ENCODE assay signal across 26 cellular contexts in genomic region chr7:86647340-86648094, GRCh38. TPM values are rescaled to one million over a fixed set of nuclear protein-coding genes. Genes with fewer than 3 reads are reported as not detected.
"Had no signal": no experiment of that assay in that cellular context is flagged by ENCODE, and none has a peak within 500 bp of the region (broad histone marks: within the 10 kb centered on the region; RNA-seq: fewer than 3 reads in every experiment).

No MANE protein-coding gene starts in this region.

- H3K27ac Mint-ChIP-seq: activated B cell treated with CpG ODN at 0.5 μM for 24 hours; activated CD4-positive, alpha-beta memory T cell treated with anti-CD3 and anti-CD28 coated beads for 36 hours; activated naive CD8-positive, alpha-beta T cell treated with anti-CD3 and anti-CD28 coated beads for 36 hours; dendritic cell treated with granulocyte-macrophage colony-stimulating factor and Interleukin-4, amounts not matched to agents 40 ng/mL and 50 ng/mL, for 4 days; stimulated activated naive CD8-positive, alpha-beta T cell treated with anti-CD3 and anti-CD28 coated beads, Interleukin-15, amount 100 ng/mL, for 72 hours had no signal

- H3K9me3 Mint-ChIP-seq: activated B cell treated with CpG ODN at 0.5 μM for 24 hours; activated CD4-positive, alpha-beta memory T cell treated with anti-CD3 and anti-CD28 coated beads for 36 hours; activated naive CD8-positive, alpha-beta T cell treated with anti-CD3 and anti-CD28 coated beads for 36 hours; dendritic cell treated with granulocyte-macrophage colony-stimulating factor and Interleukin-4, amounts not matched to agents 40 ng/mL and 50 ng/mL, for 4 days; stimulated activated naive CD8-positive, alpha-beta T cell treated with anti-CD3 and anti-CD28 coated beads, Interleukin-15, amount 100 ng/mL, for 72 hours had no signal

- H3K9me3 ChIP-seq: body of pancreas, esophagus squamous epithelium, left lung, psoas muscle, right lobe of liver, upper lobe of right lung had no signal

- H3K4me3 ChIP-seq: body of pancreas, esophagus squamous epithelium, left lung, psoas muscle, right lobe of liver, upper lobe of right lung had no signal

- H3K36me3 ChIP-seq: esophagus squamous epithelium, left lung, right lobe of liver, upper lobe of right lung had no signal

- H3K4me3 Mint-ChIP-seq: activated B cell treated with CpG ODN at 0.5 μM for 24 hours; activated CD4-positive, alpha-beta memory T cell treated with anti-CD3 and anti-CD28 coated beads for 36 hours; activated naive CD8-positive, alpha-beta T cell treated with anti-CD3 and anti-CD28 coated beads for 36 hours; dendritic cell treated with granulocyte-macrophage colony-stimulating factor and Interleukin-4, amounts not matched to agents 40 ng/mL and 50 ng/mL, for 4 days; stimulated activated naive CD8-positive, alpha-beta T cell treated with anti-CD3 and anti-CD28 coated beads, Interleukin-15, amount 100 ng/mL, for 72 hours had no signal

- ATAC-seq: body of pancreas; left lung; psoas muscle; right lobe of liver; stimulated activated naive CD8-positive, alpha-beta T cell treated with anti-CD3 and anti-CD28 coated beads, Interleukin-15, amount 100 ng/mL, for 72 hours; upper lobe of right lung had no signal

- DNase-seq: activated B cell treated with CpG ODN at 0.5 μM for 24 hours; activated CD4-positive, alpha-beta memory T cell treated with anti-CD3 and anti-CD28 coated beads for 36 hours; activated CD4-positive, alpha-beta T cell treated with anti-CD3 and anti-CD28 coated beads for 4 hours; activated naive CD4-positive, alpha-beta T cell; activated naive CD8-positive, alpha-beta T cell treated with anti-CD3 and anti-CD28 coated beads for 36 hours; amniotic stem cell; body of pancreas; central memory CD4-positive, alpha-beta T cell; effector memory CD4-positive, alpha-beta T cell; esophagus squamous epithelium; islet precursor cell; left lung; mammary epithelial cell; psoas muscle; right lobe of liver; small intestine; stimulated activated CD4-positive, alpha-beta T cell treated with anti-CD3 and anti-CD28 coated beads, Interleukin-15, amount 100 ng/mL, for 24 hours; stimulated activated CD4-positive, alpha-beta T cell treated with anti-CD3 and anti-CD28 coated beads, Interleukin-4, amount 100 ng/mL, for 1 hour; stimulated activated naive CD8-positive, alpha-beta T cell treated with anti-CD3 and anti-CD28 coated beads, Interleukin-15, amount 100 ng/mL, for 72 hours; T-helper 1 cell; T-helper 9 cell; upper lobe of right lung had no signal

- H3K36me3 Mint-ChIP-seq: activated CD4-positive, alpha-beta memory T cell treated with anti-CD3 and anti-CD28 coated beads for 36 hours; activated naive CD8-positive, alpha-beta T cell treated with anti-CD3 and anti-CD28 coated beads for 36 hours had no signal

- H3K27ac ChIP-seq: body of pancreas, esophagus squamous epithelium, left lung, psoas muscle, right lobe of liver, upper lobe of right lung had no signal

- H3K4me1 Mint-ChIP-seq: activated B cell treated with CpG ODN at 0.5 μM for 24 hours; activated naive CD8-positive, alpha-beta T cell treated with anti-CD3 and anti-CD28 coated beads for 36 hours; stimulated activated naive CD8-positive, alpha-beta T cell treated with anti-CD3 and anti-CD28 coated beads, Interleukin-15, amount 100 ng/mL, for 72 hours had no signal

RNA-seq across cellular contexts. Expression of gene GRM3, which starts 3.8 kb away (rescaled TPM):
- total RNA-seq: activated B cell treated with CpG ODN at 0.5 μM for 24 hours; activated CD4-positive, alpha-beta memory T cell treated with anti-CD3 and anti-CD28 coated beads for 36 hours; activated naive CD8-positive, alpha-beta T cell treated with anti-CD3 and anti-CD28 coated beads for 36 hours; body of pancreas; esophagus squamous epithelium; glomerular endothelial cell; left lung; mammary epithelial cell; mononuclear cell; osteocyte; psoas muscle; upper lobe of right lung had no signal
- polyA plus RNA-seq: mammary epithelial cell had no signal
